Comparison of ENCODE assay signal across 20 cellular contexts in genomic region chr3:128546646-128547045, GRCh38.
"Had no signal": no experiment of that assay in that cellular context is flagged by ENCODE, and none has a peak within 500 bp of the region (broad histone marks: within the 10 kb centered on the region; RNA-seq: fewer than 3 reads in every experiment).

No MANE protein-coding gene starts in this region.

- H3K36me3 Mint-ChIP-seq: neural progenitor cell had no signal

- H3K4me1 ChIP-seq: breast epithelium, pancreas had no signal

- H3K9me3 ChIP-seq: pancreas, vagina had no signal

- H3K9me3 Mint-ChIP-seq: activated naive CD8-positive, alpha-beta T cell treated with anti-CD3 and anti-CD28 coated beads, Interleukin-2, amount 50 U/mL, for 24 hours had no signal

- DNase-seq: activated CD4-positive, alpha-beta T cell treated with anti-CD3 and anti-CD28 coated beads, Interleukin-2, amount 50 U/mL, for 1 hour; activated naive CD4-positive, alpha-beta T cell treated with anti-CD3 and anti-CD28 coated beads for 36 hours; activated naive CD8-positive, alpha-beta T cell treated with anti-CD3 and anti-CD28 coated beads, Interleukin-2, amount 50 U/mL, for 24 hours; activated T-cell treated with anti-CD3 and anti-CD28 coated beads, Interleukin-2, amount 50 U/mL, for 1 hour; aorta; dermis blood vessel endothelial cell; heart right ventricle; left colon; pancreas; stimulated activated CD4-positive, alpha-beta T cell treated with anti-CD3 and anti-CD28 coated beads, Interleukin-2, amount 100 ng/mL, for 48 hours; stimulated activated naive CD4-positive, alpha-beta T cell; T-helper 2 cell; tibial artery had no signal

- H3K27ac ChIP-seq: breast epithelium, epithelial cell of prostate, neural progenitor cell, pancreas, tibial artery, vagina had no signal

- H3K4me3 Mint-ChIP-seq: activated naive CD4-positive, alpha-beta T cell treated with anti-CD3 and anti-CD28 coated beads for 36 hours; activated naive CD8-positive, alpha-beta T cell treated with anti-CD3 and anti-CD28 coated beads, Interleukin-2, amount 50 U/mL, for 24 hours; mesothelial cell of epicardium; neural progenitor cell had no signal

- H3K4me3 ChIP-seq: breast epithelium, heart right ventricle, lung, neural progenitor cell, pancreas, tibial artery, vagina had no signal

- H3K4me1 Mint-ChIP-seq: activated naive CD8-positive, alpha-beta T cell treated with anti-CD3 and anti-CD28 coated beads, Interleukin-2, amount 50 U/mL, for 24 hours had no signal

- H3K36me3 ChIP-seq: breast epithelium, heart right ventricle, neural progenitor cell, pancreas, tibial artery, vagina had no signal

- H3K27me3 ChIP-seq: breast epithelium, neural progenitor cell, pancreas, vagina had no signal

- H3K27ac Mint-ChIP-seq: activated naive CD4-positive, alpha-beta T cell treated with anti-CD3 and anti-CD28 coated beads for 36 hours; activated naive CD8-positive, alpha-beta T cell treated with anti-CD3 and anti-CD28 coated beads, Interleukin-2, amount 50 U/mL, for 24 hours; activated T-helper 2 cell treated with anti-CD3 and anti-CD28 coated beads, Interferon-gamma antibody, Interleukin-2, Interleukin-4, amounts not matched to agents 10 μg/mL and 5 μg/mL and 100 μg/mL, durations not matched to agents 14 hours and 24 hours and 36 hours; mesothelial cell of epicardium; neural progenitor cell had no signal
